Comparison of ENCODE assay signal across 15 cellular contexts in the genomic region with DNA sequence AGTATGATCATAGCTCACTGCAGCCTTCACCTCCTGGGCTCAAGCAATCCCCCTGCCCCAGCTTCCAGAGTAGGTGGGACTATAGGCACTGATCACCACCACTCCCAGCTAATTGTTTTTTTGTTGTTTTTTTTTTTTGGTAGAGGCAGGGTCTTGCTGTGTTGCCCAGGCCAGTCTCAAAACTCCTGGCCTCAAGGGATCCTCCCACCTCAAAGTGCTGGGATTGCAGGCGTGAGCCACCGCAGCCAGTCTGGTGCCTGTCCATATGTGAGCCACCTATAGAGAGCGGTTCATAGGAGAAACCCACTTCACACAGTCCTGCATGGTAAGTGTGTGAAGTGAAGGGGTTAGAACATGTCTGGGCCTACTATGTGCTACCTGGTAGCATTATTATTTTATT. TPM values are rescaled to one million over a fixed set of nuclear protein-coding genes. Genes with fewer than 3 reads are reported as not detected.
A peak's percentile ranks its signal among the peaks of the same experiment; 100 is the strongest.
DNase-seq lines count a peak whose midpoint lies in the region; ATAC-seq and TF ChIP-seq lines count a peak whose summit lies in the region.
"Had no signal": no experiment of that assay in that cellular context is flagged by ENCODE, and none has a peak within 500 bp of the region (broad histone marks: within the 10 kb centered on the region; RNA-seq: fewer than 3 reads in every experiment).

No MANE protein-coding gene starts in this region.

- H3K4me1 ChIP-seq in HEK293 (ENCODE audit: control insufficient read depth, insufficient read depth, low read length) (no peaks in the 10 kb centered on the region), osteoblast (ENCODE audit: insufficient read depth, low read length) (peaks cover 7% of the 10 kb centered on the region), heart right ventricle (peaks cover 0 to 12% (median 0%) of the 10 kb centered on the region in 9 donors), mesenchymal stem cell (ENCODE audit: control insufficient read depth, insufficient read depth, low read depth, low read length) (peaks cover 7% of the 10 kb centered on the region)

- WGBS in heart right ventricle, 2 donors = 95 to 100% methylated on average over 3 of the region's 3 CpGs
- WGBS in mesenchymal stem cell = 100% methylated on average over 3 of the region's 3 CpGs

- peaks cover 45% of the 10 kb centered on the region for H3K79me2 ChIP-seq in osteoblast (ENCODE audit: insufficient read depth, low read length)

- H2BK15ac ChIP-seq in mesenchymal stem cell (ENCODE audit: low read depth, poor library complexity, severe bottlenecking) = no peak overlapping the region

- intact Hi-C loops in heart right ventricle (cut with DNase I) = loop anchor here in 1 of 10 donors (10.0 kb wide), 1 partner anchor 95 kb away; no protein-coding TSS in a partner anchor

- H4K8ac ChIP-seq in mesenchymal stem cell (ENCODE audit: low read length) = no peak overlapping the region

- POLR2A ChIA-PET in HEK293 (lab: Yijun Ruan, JAX) = no interaction called here

- H3K27me3 ChIP-seq in H7 (ENCODE audit: control insufficient read depth, insufficient read depth, low read length) (no peaks in the 10 kb centered on the region), osteoblast (ENCODE audit: insufficient read depth, low read length) (no peaks in the 10 kb centered on the region), heart right ventricle (no peaks in the 10 kb centered on the region), mesenchymal stem cell (ENCODE audit: control insufficient read depth in 1 of 2, insufficient read depth in 1 of 2, low read length in 2 of 2) (no peaks in the 10 kb centered on the region)

- no peak overlapping the region for H2AK5ac ChIP-seq in mesenchymal stem cell (ENCODE audit: low read length, severe bottlenecking)

- H3K9ac ChIP-seq in mesenchymal stem cell (ENCODE audit: low read length) = no peak overlapping the region

- H3K4me2 ChIP-seq in osteoblast (ENCODE audit: insufficient read depth, low read length) = no peak overlapping the region
- H3K4me2 ChIP-seq in mesenchymal stem cell (ENCODE audit: low read length, poor library complexity, severe bottlenecking) = no peak overlapping the region
- H3K4me2 ChIP-seq: GM23338 had no signal

- no peak overlapping the region for H2BK12ac ChIP-seq in mesenchymal stem cell (ENCODE audit: low read length in 2 of 2)

- H2BK5ac ChIP-seq in mesenchymal stem cell (ENCODE audit: low read depth, low read length, poor library complexity, severe bottlenecking) = no peak overlapping the region

- peak; percentile 16 for DNase-seq in H7
- peak; percentile 6 for DNase-seq in osteoblast (ENCODE audit: insufficient read length, low spot score, missing footprints)
- DNase-seq in NCI-H524 treated with DMSO at 0.1 percent for 48 hours (lab: John Stamatoyannopoulos, UW) = no peak
- no peak for DNase-seq in heart right ventricle
- no peak for DNase-seq in mesenchymal stem cell
- DNase-seq: C1 segment of cervical spinal cord; Calu3; CD4-positive, alpha-beta memory T cell; COR-L47; DMS53; DMS79 treated with DMSO at 0.1 percent for 48 hours; GF-D8; HCEC 1CT had no signal

- peaks cover 31% of the 10 kb centered on the region for H4K20me1 ChIP-seq in osteoblast (ENCODE audit: insufficient read depth, low read length)

- CTCF ChIA-PET in HEK293 (lab: Yijun Ruan, JAX) = interaction anchor here (0.7 kb wide), 2 partner anchors 164 to 481 kb away, joined by 3 to 4 read pairs; no protein-coding TSS in a partner anchor

- H3K4ac ChIP-seq in mesenchymal stem cell (ENCODE audit: low read depth in 1 of 2, low read length in 2 of 2) = no peak overlapping the region

- no peak overlapping the region for H3K18ac ChIP-seq in mesenchymal stem cell (ENCODE audit: low read depth in 1 of 2, low read length in 2 of 2)

- H3K36me3 ChIP-seq in H7 (replicated peaks; ENCODE audit: control insufficient read depth, insufficient read depth, low read length) (no peaks in the 10 kb centered on the region), HEK293 (ENCODE audit: control insufficient read depth in 2 of 2, insufficient read depth in 1 of 2, low read length in 2 of 2) (peaks cover 25 to 28% of the 10 kb centered on the region in 2 experiments; a peak in 2 of 3 replicates), osteoblast (ENCODE audit: insufficient read depth, low read length) (peaks cover 54% of the 10 kb centered on the region), heart right ventricle (peaks cover 0 to 97% (median 29%) of the 10 kb centered on the region in 9 donors), mesenchymal stem cell (ENCODE audit: control insufficient read depth in 1 of 2, insufficient read depth in 2 of 2, low read depth in 1 of 2, low read length in 2 of 2) (peaks cover 53 to 56% of the 10 kb centered on the region in 2 experiments)

- H3K14ac ChIP-seq in mesenchymal stem cell (ENCODE audit: low read length in 2 of 2) = no peak overlapping the region

- H3K23ac ChIP-seq in mesenchymal stem cell (ENCODE audit: low read length in 2 of 2) = no peak overlapping the region

- H3K27ac ChIP-seq in HEK293 (ENCODE audit: extremely low read depth, low read depth, low read length) (no peak overlapping the region), osteoblast (ENCODE audit: low read depth, low read length) (no peak overlapping the region), heart right ventricle (no peak overlapping the region), mesenchymal stem cell (ENCODE audit: low read length, poor library complexity, severe bottlenecking) (no peak overlapping the region)

- no peak for ATAC-seq in heart right ventricle
- ATAC-seq: GM23338 had no signal

- H2AFZ ChIP-seq in osteoblast (ENCODE audit: low read length) (no peak overlapping the region), mesenchymal stem cell (ENCODE audit: low read depth, low read length) (no peak overlapping the region)
- H2AFZ ChIP-seq: GM23338 had no signal

- no peak for TF ChIP-seq CTCF in HEK293 (tag by site-specific recombination; IDR thresholded peaks at IDR 0.05)
- TF ChIP-seq CTCF in osteoblast (IDR thresholded peaks at IDR 0.05; ENCODE audit: extremely low read depth, low read depth, low read length) = no peak
- no peak for TF ChIP-seq CTCF in heart right ventricle (IDR thresholded peaks at IDR 0.05)

- H3K4me3 ChIP-seq in H7 (ENCODE audit: insufficient read depth, low read depth, low read length) (no peak overlapping the region), HEK293 (ENCODE audit: low read depth, low read length) (no peak overlapping the region), osteoblast (ENCODE audit: insufficient read depth, low read length) (no peak overlapping the region), heart right ventricle (no peak overlapping the region), mesenchymal stem cell (ENCODE audit: insufficient read depth in 1 of 2, low read depth in 1 of 2, low read length in 2 of 2) (no peak overlapping the region)
- H3K4me3 ChIP-seq: GM23338 had no signal

- no peak overlapping the region for H2BK120ac ChIP-seq in mesenchymal stem cell (ENCODE audit: low read depth, low read length)

- H3K9me3 ChIP-seq in HEK293 (ENCODE audit: control insufficient read depth, insufficient read depth, low read depth, low read length) (no peaks in the 10 kb centered on the region), osteoblast (ENCODE audit: low read depth, low read length) (no peaks in the 10 kb centered on the region), heart right ventricle (no peaks in the 10 kb centered on the region), mesenchymal stem cell (ENCODE audit: control insufficient read depth, low read length) (no peaks in the 10 kb centered on the region)

- no peak overlapping the region for H4K91ac ChIP-seq in mesenchymal stem cell (ENCODE audit: low read length)

- H3K79me1 ChIP-seq in mesenchymal stem cell (replicated peaks; ENCODE audit: low read length, poor library complexity, severe bottlenecking) = peaks cover 37% of the 10 kb centered on the region

TF ChIP-seq in HEK293, 187 proteins besides CTCF, POLR2A, EP300 and RAD21:
- TF ChIP-seq ZNF121 (tag by site-specific recombination; IDR thresholded peaks at IDR 0.05) (peak; percentile 21; the same call in 1 of the 2 replicates), ZNF140 (tag by site-specific recombination; IDR thresholded peaks at IDR 0.05) (no peak)

RNA-seq across cellular contexts. Expression of gene SLC29A4, which starts 47.5 kb away (rescaled TPM):
- 15.7 and 16.5 TPM in 2 replicates for total RNA-seq in H7 (2014; rRNA removed; shearing (Covaris generic))
- 0.88 and 1.1 TPM in 2 replicates for total RNA-seq in osteoblast
- total RNA-seq in heart right ventricle = 1 to 10 TPM in 9 of 10 donors, under 1 TPM in 1; 0.94 to 4.5 (median 1.9) TPM
- polyA plus RNA-seq in heart right ventricle = 1 to 10 TPM; 4.4 to 5.3 TPM
- polyA plus RNA-seq in mesenchymal stem cell (2013, experiment 1 of 2) = 10.2 TPM
- 9.8 TPM for polyA plus RNA-seq in mesenchymal stem cell (2013, experiment 2 of 2)

Comparison
In these comparisons a context has a peak if more than half of its experiments do, and no peak if none do; other contexts are left out.
1. DNase-seq: peak in H7 (single experiment) and osteoblast (single experiment); none in NCI-H524 treated with DMSO at 0.1 percent for 48 hours (single experiment), heart right ventricle (0 of 2) and mesenchymal stem cell (single experiment).